In genomic region chrX:88881536-88881935, GRCh38 we compare ENCODE assay signal across 6 cellular contexts.
"Had no signal": no experiment of that assay in that cellular context is flagged by ENCODE, and none has a peak within 500 bp of the region (broad histone marks: within the 10 kb centered on the region; RNA-seq: fewer than 3 reads in every experiment).

No MANE protein-coding gene starts in this region.

- DNase-seq: GDM1, GF-D8 had no signal

- H3K4me3 ChIP-seq: GM12878 had no signal

- ATAC-seq: GM12878 had no signal

- FAIRE-seq: GM12878, GM12892, GM18507, GM19239 had no signal
